ENCODE assay signal across 8 cellular contexts in the genomic region with DNA sequence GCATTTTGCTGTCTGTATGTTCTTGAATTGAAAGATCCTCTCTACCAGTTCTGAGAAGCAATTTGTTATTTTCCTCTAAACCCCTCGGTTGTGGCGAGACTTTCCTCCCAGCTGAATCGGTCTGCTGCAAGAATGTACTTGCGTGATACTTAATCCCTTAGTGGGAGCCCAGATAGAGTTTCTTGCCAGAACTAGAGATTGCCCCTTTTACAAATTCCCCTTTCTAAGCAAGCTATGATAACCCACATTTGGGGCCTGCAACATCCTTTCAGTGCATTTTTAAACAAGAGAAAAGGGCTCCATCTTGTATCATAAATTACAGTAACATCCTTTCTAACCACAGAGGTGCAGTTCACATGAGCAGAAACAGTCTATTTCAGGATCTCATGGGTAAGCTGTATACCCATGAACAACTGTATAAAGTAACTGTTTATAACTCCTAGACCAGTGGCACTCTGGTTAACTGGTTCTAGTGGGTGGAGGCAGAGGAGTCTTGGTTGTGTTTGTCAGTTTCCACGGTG.
DNase-seq lines count a peak whose midpoint lies in the region; ATAC-seq and TF ChIP-seq lines count a peak whose summit lies in the region.

No MANE protein-coding gene starts in this region.

- H3F3A ChIP-seq in smooth muscle cell (ENCODE audit: low read depth) = peaks cover 27% of the 10 kb centered on the region

- TF ChIP-seq CTCF in chondrocyte (IDR thresholded peaks at IDR 0.05) (no peak), smooth muscle cell (IDR thresholded peaks at IDR 0.05; ENCODE audit: borderline replicate concordance, insufficient read depth, poor library complexity, severe bottlenecking) (no peak)

- H3K27me3 ChIP-seq in MG63 = no peaks in the 10 kb centered on the region
- H3K27me3 ChIP-seq in smooth muscle cell (ENCODE audit: low read depth) = no peaks in the 10 kb centered on the region

- DNase-seq in activated effector memory CD4-positive, alpha-beta T cell treated with Interleukin-2 at 50 U/mL for 16 hours = peak; percentile 11
- DNase-seq in activated effector memory CD4-positive, alpha-beta T cell treated with anti-CD3 and anti-CD28 coated beads, Interleukin-2, amount 50 U/mL, for 16 hours = no peak
- peak; percentile 41 for DNase-seq in MG63
- no peak for DNase-seq in chondrocyte (ENCODE audit: low spot score)
- no peak for DNase-seq in smooth muscle cell (lab: John Stamatoyannopoulos, UW; ENCODE audit: unreplicated experiment)
- no peak for DNase-seq in NCI-H1436 (lab: John Stamatoyannopoulos, UW)
- DNase-seq in cerebellar nuclear complex (lab: John Stamatoyannopoulos, UW) = no peak

- ATAC-seq in HG02884 (IDR thresholded peaks at IDR 0.05; ENCODE audit: unreplicated experiment) = no peak

- H3K9me3 ChIP-seq in MG63 = no peaks in the 10 kb centered on the region
- no peaks in the 10 kb centered on the region for H3K9me3 ChIP-seq in smooth muscle cell (replicated peaks; ENCODE audit: low read depth)

- H3K36me3 ChIP-seq in MG63 = no peaks in the 10 kb centered on the region
- H3K36me3 ChIP-seq in smooth muscle cell (ENCODE audit: low read depth) = no peaks in the 10 kb centered on the region

- peak overlapping the region; percentile 12 for H3K4me3 Mint-ChIP-seq in chondrocyte (ENCODE audit: unreplicated experiment)

- no peak overlapping the region for H3K4me3 ChIP-seq in MG63
- no peak overlapping the region for H3K4me3 ChIP-seq in smooth muscle cell

- peak overlapping the region; percentile 64 for H3K9ac ChIP-seq in smooth muscle cell (ENCODE audit: low read depth)

- H3K4me1 ChIP-seq in smooth muscle cell (ENCODE audit: low read depth) = peaks cover 25% of the 10 kb centered on the region

- peaks cover 36% of the 10 kb centered on the region for H3K4me1 Mint-ChIP-seq in chondrocyte (ENCODE audit: low read depth)

- H3K27ac Mint-ChIP-seq in chondrocyte (ENCODE audit: unreplicated experiment) = peak overlapping the region; percentile 92

- no peaks in the 10 kb centered on the region for H3K9me3 Mint-ChIP-seq in chondrocyte (ENCODE audit: low read depth)

- H3K4me2 ChIP-seq in smooth muscle cell = peak overlapping the region; percentile 68

- peak overlapping the region; percentile 92 for H3K27ac ChIP-seq in smooth muscle cell (ENCODE audit: low read depth)

- H2AFZ ChIP-seq in smooth muscle cell (ENCODE audit: low read depth) = no peak overlapping the region

- H4K20me1 ChIP-seq in smooth muscle cell (ENCODE audit: low read depth) = no peaks in the 10 kb centered on the region

- no peaks in the 10 kb centered on the region for H3K27me3 Mint-ChIP-seq in chondrocyte (ENCODE audit: low read depth)

- 11% methylated on average over 5 of the region's 5 CpGs for WGBS in smooth muscle cell (ENCODE audit: low lambda C conversion rate)

- no peaks in the 10 kb centered on the region for H3K36me3 Mint-ChIP-seq in chondrocyte (ENCODE audit: low read depth)

- no peaks in the 10 kb centered on the region for H3K79me2 ChIP-seq in smooth muscle cell (ENCODE audit: low read depth)

Comparison
In these comparisons a context has a peak if more than half of its experiments do, and no peak if none do; other contexts are left out.
1. DNase-seq: peak in activated effector memory CD4-positive, alpha-beta T cell treated with Interleukin-2 at 50 U/mL for 16 hours (single experiment) and MG63 (single experiment); none in activated effector memory CD4-positive, alpha-beta T cell treated with anti-CD3 and anti-CD28 coated beads, Interleukin-2, amount 50 U/mL, for 16 hours (single experiment), chondrocyte (single experiment), smooth muscle cell (single experiment), NCI-H1436 (single experiment) and cerebellar nuclear complex (0 of 2).